In genomic region chr2:192298664-192299063, GRCh38 we compare ENCODE assay signal across 21 cellular contexts.
DNase-seq lines count a peak whose midpoint lies in the region; TF ChIP-seq lines count a peak whose summit lies in the region.
"Had no signal": no experiment of that assay in that cellular context is flagged by ENCODE, and none has a peak within 500 bp of the region (broad histone marks: within the 10 kb centered on the region; RNA-seq: fewer than 3 reads in every experiment).

No MANE protein-coding gene starts in this region.

- H3K4me2 ChIP-seq in neural progenitor cell = no peak overlapping the region
- H3K4me2 ChIP-seq: BLaER1 had no signal

- no peaks in the 10 kb centered on the region for H3K27me3 ChIP-seq in neural progenitor cell
- H3K27me3 ChIP-seq in colonic mucosa = no peaks in the 10 kb centered on the region
- H3K27me3 ChIP-seq: BLaER1, body of pancreas, upper lobe of left lung had no signal

- no peaks in the 10 kb centered on the region for H3K36me3 Mint-ChIP-seq in neural progenitor cell
- H3K36me3 Mint-ChIP-seq: natural killer cell had no signal

- H3K4me1 Mint-ChIP-seq in neural progenitor cell = no peaks in the 10 kb centered on the region
- H3K4me1 Mint-ChIP-seq: activated naive CD8-positive, alpha-beta T cell treated with anti-CD3 and anti-CD28 coated beads, Interleukin-2, amount 50 U/mL, for 24 hours; natural killer cell had no signal

- no peak overlapping the region for H3K4me3 Mint-ChIP-seq in neural progenitor cell
- H3K4me3 Mint-ChIP-seq: activated naive CD8-positive, alpha-beta T cell treated with anti-CD3 and anti-CD28 coated beads, Interleukin-2, amount 50 U/mL, for 24 hours; HFFc6; natural killer cell had no signal

- DNase-seq in NCI-H2227 (lab: John Stamatoyannopoulos, UW; ENCODE audit: unreplicated experiment) = peak; percentile 17
- DNase-seq in NCI-H2227 treated with DMSO at 0.1 percent for 48 hours (lab: John Stamatoyannopoulos, UW) = no peak
- peak; percentile 7 for DNase-seq in LHCN-M2 (ENCODE audit: low read depth)
- DNase-seq in cerebellar cortex (ENCODE audit: low spot score) = peak; percentile 95
- peak; percentile 27 for DNase-seq in neural progenitor cell (ENCODE audit: low spot score)
- DNase-seq in T-helper 1 cell = no peak
- DNase-seq in activated gamma-delta T cell treated with Interleukin-2 at 50 U/mL for 16 hours = no peak
- DNase-seq in colonic mucosa = no peak
- DNase-seq: activated CD4-positive, alpha-beta T cell treated with anti-CD3 and anti-CD28 coated beads for 1 hour; activated gamma-delta T cell; activated naive CD8-positive, alpha-beta T cell treated with anti-CD3 and anti-CD28 coated beads, Interleukin-2, amount 50 U/mL, for 24 hours; body of pancreas; effector CD4-positive, alpha-beta T cell; HFFc6; KG1; MV-4-11; natural killer cell; NCI-H187; NK-92 treated with Interleukin-12 subunit alpha and Interleukin-12 subunit beta, amount 100 ng/mL, for 24 hours; upper lobe of left lung had no signal

- no peaks in the 10 kb centered on the region for H3K9me3 Mint-ChIP-seq in neural progenitor cell
- H3K9me3 Mint-ChIP-seq: activated naive CD8-positive, alpha-beta T cell treated with anti-CD3 and anti-CD28 coated beads, Interleukin-2, amount 50 U/mL, for 24 hours; HFFc6 had no signal

- no peaks in the 10 kb centered on the region for H3K27me3 Mint-ChIP-seq in neural progenitor cell (ENCODE audit: insufficient read depth, low read depth)
- H3K27me3 Mint-ChIP-seq: activated naive CD8-positive, alpha-beta T cell treated with anti-CD3 and anti-CD28 coated beads, Interleukin-2, amount 50 U/mL, for 24 hours had no signal

- H3K27ac ChIP-seq in neural progenitor cell (no peak overlapping the region), colonic mucosa (no peak overlapping the region)
- H3K27ac ChIP-seq: BLaER1, body of pancreas, upper lobe of left lung had no signal

- no peak overlapping the region for H3K4me3 ChIP-seq in neural progenitor cell
- no peak overlapping the region for H3K4me3 ChIP-seq in colonic mucosa
- H3K4me3 ChIP-seq: BLaER1, body of pancreas, upper lobe of left lung had no signal

- H3K36me3 ChIP-seq in neural progenitor cell = no peaks in the 10 kb centered on the region
- no peaks in the 10 kb centered on the region for H3K36me3 ChIP-seq in colonic mucosa
- H3K36me3 ChIP-seq: BLaER1, upper lobe of left lung had no signal

- H4K20me1 ChIP-seq in neural progenitor cell (ENCODE audit: low read depth) = no peaks in the 10 kb centered on the region
- H4K20me1 ChIP-seq: BLaER1 had no signal

- no peak overlapping the region for H3K9ac ChIP-seq in neural progenitor cell
- H3K9ac ChIP-seq in colonic mucosa (ENCODE audit: low read depth in 2 of 2, low read length in 2 of 2) = no peak overlapping the region
- H3K9ac ChIP-seq: BLaER1 had no signal

- intact Hi-C loops in colonic mucosa (cut with DNase I) = no loop called here

- H3F3A ChIP-seq in neural progenitor cell (ENCODE audit: low read depth) = no peaks in the 10 kb centered on the region

- H3K4me1 ChIP-seq in neural progenitor cell = no peaks in the 10 kb centered on the region
- H3K4me1 ChIP-seq in colonic mucosa = no peaks in the 10 kb centered on the region
- H3K4me1 ChIP-seq: BLaER1, body of pancreas, upper lobe of left lung had no signal

- H3K9me3 ChIP-seq in neural progenitor cell (ENCODE audit: low read depth) (no peaks in the 10 kb centered on the region), colonic mucosa (no peaks in the 10 kb centered on the region)
- H3K9me3 ChIP-seq: BLaER1, body of pancreas, upper lobe of left lung had no signal

- no peaks in the 10 kb centered on the region for H3K79me2 ChIP-seq in neural progenitor cell (ENCODE audit: low read depth)

- no peak overlapping the region for H3K27ac Mint-ChIP-seq in neural progenitor cell
- H3K27ac Mint-ChIP-seq: activated naive CD8-positive, alpha-beta T cell treated with anti-CD3 and anti-CD28 coated beads, Interleukin-2, amount 50 U/mL, for 24 hours; HFFc6; natural killer cell had no signal

- H2AFZ ChIP-seq in neural progenitor cell (replicated peaks) = no peak overlapping the region

- no peak for TF ChIP-seq CTCF in neural progenitor cell (IDR thresholded peaks at IDR 0.05)
- TF ChIP-seq CTCF in colonic mucosa (IDR thresholded peaks at IDR 0.05) = no peak

Comparison
In these comparisons a context has a peak if more than half of its experiments do, and no peak if none do; other contexts are left out.
1. DNase-seq: peak in NCI-H2227 (single experiment), LHCN-M2 (single experiment), cerebellar cortex (single experiment) and neural progenitor cell (single experiment); none in NCI-H2227 treated with DMSO at 0.1 percent for 48 hours (single experiment), T-helper 1 cell (0 of 5), activated gamma-delta T cell treated with Interleukin-2 at 50 U/mL for 16 hours (single experiment) and colonic mucosa (single experiment).